In genomic region chr17:78532311-78532710, GRCh38 we compare ENCODE assay signal across 23 cellular contexts. TPM values are rescaled to one million over a fixed set of nuclear protein-coding genes. Genes with fewer than 3 reads are reported as not detected.
DNase-seq lines count a peak whose midpoint lies in the region; ATAC-seq lines count a peak whose summit lies in the region.
"Had no signal": no experiment of that assay in that cellular context is flagged by ENCODE, and none has a peak within 500 bp of the region (broad histone marks: within the 10 kb centered on the region; RNA-seq: fewer than 3 reads in every experiment).

No MANE protein-coding gene starts in this region.

- DNase-seq in NCI-H2196 (lab: John Stamatoyannopoulos, UW; ENCODE audit: unreplicated experiment) (peak; percentile 58), NCI-H2196 treated with DMSO at 0.1 percent for 48 hours (lab: John Stamatoyannopoulos, UW; ENCODE audit: unreplicated experiment) (no peak), NCI-H1105 treated with DMSO at 0.1 percent for 48 hours (lab: John Stamatoyannopoulos, UW) (peak; percentile 22), T-helper 17 cell (no peak), posterior vena cava (ENCODE audit: low spot score) (peak; percentile 16), RKO (ENCODE audit: low spot score) (no peak)
- DNase-seq: 8988T; activated CD4-positive, alpha-beta T cell treated with anti-CD3 and anti-CD28 coated beads, Interleukin-2, amount 50 U/mL, for 1 hour; activated CD8-positive, alpha-beta memory T cell treated with anti-CD3 and anti-CD28 coated beads, Interleukin-2, amount 50 U/mL, for 4 hours; activated naive CD8-positive, alpha-beta T cell treated with anti-CD3 and anti-CD28 coated beads, Interleukin-2, amount 10 ng/mL, durations not matched to agents 7 days and 5 days; CD8-positive, alpha-beta T cell; dorsolateral prefrontal cortex; GF-D8; glutamatergic neuron; Karpas-422; NCI-H2107; NCI-H524 treated with DMSO at 0.1 percent for 48 hours; Right ventricle myocardium superior; transverse colon had no signal

- no peaks in the 10 kb centered on the region for H3K36me3 Mint-ChIP-seq in T-helper 17 cell (ENCODE audit: low read depth)
- H3K36me3 Mint-ChIP-seq: activated naive CD8-positive, alpha-beta T cell treated with anti-CD3 and anti-CD28 coated beads, Interleukin-2, amount 10 ng/mL, durations not matched to agents 7 days and 5 days; CD8-positive, alpha-beta T cell had no signal

- intact Hi-C loops in posterior vena cava (cut with DNase I): no loop called here

- H3K4me1 Mint-ChIP-seq in T-helper 17 cell: peaks cover 41% of the 10 kb centered on the region

- H3K4me3 Mint-ChIP-seq in T-helper 17 cell: no peak overlapping the region
- H3K4me3 Mint-ChIP-seq: activated naive CD8-positive, alpha-beta T cell treated with anti-CD3 and anti-CD28 coated beads, Interleukin-2, amount 10 ng/mL, durations not matched to agents 7 days and 5 days; CD8-positive, alpha-beta T cell had no signal

- H3K27ac Mint-ChIP-seq in T-helper 17 cell: peak overlapping the region; percentile 92
- H3K27ac Mint-ChIP-seq: activated naive CD8-positive, alpha-beta T cell treated with anti-CD3 and anti-CD28 coated beads, Interleukin-2, amount 10 ng/mL, durations not matched to agents 7 days and 5 days; CD8-positive, alpha-beta T cell had no signal

- no peaks in the 10 kb centered on the region for H3K27me3 Mint-ChIP-seq in T-helper 17 cell
- H3K27me3 Mint-ChIP-seq: activated naive CD8-positive, alpha-beta T cell treated with anti-CD3 and anti-CD28 coated beads, Interleukin-2, amount 10 ng/mL, durations not matched to agents 7 days and 5 days had no signal

- ATAC-seq in T-helper 17 cell (no peak), GM21717 (IDR thresholded peaks at IDR 0.05; ENCODE audit: unreplicated experiment) (no peak), GM19467 (IDR thresholded peaks at IDR 0.05; ENCODE audit: unreplicated experiment) (no peak)
- ATAC-seq: CD8-positive, alpha-beta T cell had no signal

- no peaks in the 10 kb centered on the region for H3K9me3 ChIP-seq in T-helper 17 cell (ENCODE audit: control insufficient read depth, low read length, poor library complexity, severe bottlenecking)
- H3K9me3 ChIP-seq: prostate gland, transverse colon had no signal

RNA-seq across cellular contexts. Expression of gene DNAH17, which starts 44.9 kb away (rescaled TPM):
- total RNA-seq in T-helper 17 cell (under 1 TPM; 0.21 to 0.87 TPM), posterior vena cava (under 1 TPM in 1 of 2 donors, not detected in 1; 0.10 TPM)
- total RNA-seq: endothelial cell of umbilical vein, Right ventricle myocardium superior had no signal

Comparison
In these comparisons a context has a peak if more than half of its experiments do, and no peak if none do; other contexts are left out.
1. DNase-seq: peak in NCI-H2196 (single experiment), NCI-H1105 treated with DMSO at 0.1 percent for 48 hours (single experiment) and posterior vena cava (single experiment); none in NCI-H2196 treated with DMSO at 0.1 percent for 48 hours (single experiment), T-helper 17 cell (0 of 3) and RKO (single experiment).